22 cellular contexts compared by ENCODE assay signal in the genomic region with DNA sequence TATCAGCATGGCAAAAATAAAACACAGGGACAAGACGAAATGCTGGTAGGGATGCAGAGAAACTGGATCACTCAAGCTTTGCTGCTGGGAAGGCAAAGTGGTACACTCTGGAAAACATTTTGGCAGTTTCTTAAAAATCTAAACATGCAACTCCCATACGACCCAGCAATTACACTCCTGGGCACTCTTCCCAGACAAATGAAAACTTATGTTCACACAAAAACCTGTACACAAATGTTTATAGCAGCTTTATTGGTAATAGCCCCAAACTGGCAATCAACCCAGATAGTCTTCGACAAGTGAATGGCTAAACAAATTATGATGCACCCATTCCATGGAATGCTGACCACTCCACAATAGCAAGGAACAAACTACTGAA. TPM values are rescaled to one million over a fixed set of nuclear protein-coding genes. Genes with fewer than 3 reads are reported as not detected.
DNase-seq lines count a peak whose midpoint lies in the region; ATAC-seq and TF ChIP-seq lines count a peak whose summit lies in the region.
"Had no signal": no experiment of that assay in that cellular context is flagged by ENCODE, and none has a peak within 500 bp of the region (broad histone marks: within the 10 kb centered on the region; RNA-seq: fewer than 3 reads in every experiment).

No MANE protein-coding gene starts in this region.

- POLR2A ChIA-PET in activated CD4-positive, alpha-beta T cell treated with anti-CD3 and anti-CD28 coated beads, Interleukin-2, amount 10 ng/mL, durations not matched to agents 7 days and 5 days (lab: Charles Lee): no interaction called here
- POLR2A ChIA-PET in CD4-positive, alpha-beta T cell (lab: Charles Lee): interaction anchor here (1.2 kb wide), 1 partner anchor 712 kb away, joined by 3 read pairs; no protein-coding TSS in a partner anchor

- no peaks in the 10 kb centered on the region for H3K27me3 ChIP-seq in CD4-positive, alpha-beta T cell (ENCODE audit: control insufficient read depth, insufficient read depth, low read length)

- H3K36me3 Mint-ChIP-seq in activated CD4-positive, alpha-beta T cell treated with anti-CD3 and anti-CD28 coated beads, Interleukin-2, amount 10 ng/mL, durations not matched to agents 7 days and 5 days (ENCODE audit: low read depth): peaks cover 8% of the 10 kb centered on the region
- peaks cover 1% of the 10 kb centered on the region for H3K36me3 Mint-ChIP-seq in activated CD4-positive, alpha-beta T cell treated with anti-CD3 and anti-CD28 coated beads, Interleukin-2, amount 10 ng/mL, durations not matched to agents 24 days and 14 days (ENCODE audit: low read depth)
- no peaks in the 10 kb centered on the region for H3K36me3 Mint-ChIP-seq in CD4-positive, alpha-beta T cell (ENCODE audit: low read depth)
- H3K36me3 Mint-ChIP-seq in activated T-helper 17 cell treated with anti-CD3 and anti-CD28 coated beads, Interleukin-2, amount 50 U/mL, for 72 hours (ENCODE audit: low read depth): no peaks in the 10 kb centered on the region
- no peaks in the 10 kb centered on the region for H3K36me3 Mint-ChIP-seq in nephron (ENCODE audit: low read depth)

- peak overlapping the region; percentile 81 for H3K27ac Mint-ChIP-seq in activated CD4-positive, alpha-beta T cell treated with anti-CD3 and anti-CD28 coated beads, Interleukin-2, amount 10 ng/mL, durations not matched to agents 7 days and 5 days
- H3K27ac Mint-ChIP-seq in activated CD4-positive, alpha-beta T cell treated with anti-CD3 and anti-CD28 coated beads, Interleukin-2, amount 10 ng/mL, durations not matched to agents 24 days and 14 days: no peak overlapping the region
- H3K27ac Mint-ChIP-seq in CD4-positive, alpha-beta T cell: peak overlapping the region; percentile 88
- no peak overlapping the region for H3K27ac Mint-ChIP-seq in activated T-helper 17 cell treated with anti-CD3 and anti-CD28 coated beads, Interleukin-2, amount 50 U/mL, for 72 hours
- H3K27ac Mint-ChIP-seq in nephron: peak overlapping the region in 1 of 3 experiments; percentile 58
- H3K27ac Mint-ChIP-seq: activated T-helper 2 cell treated with anti-CD3 and anti-CD28 coated beads, Interferon-gamma antibody, Interleukin-2, Interleukin-4, amounts not matched to agents 10 μg/mL and 5 μg/mL and 100 μg/mL, durations not matched to agents 14 hours and 24 hours and 36 hours; stimulated activated naive CD8-positive, alpha-beta T cell treated with anti-CD3 and anti-CD28 coated beads, Interleukin-15, Interleukin-2, amounts not matched to agents 100 ng/mL and 50 ng/mL, for 24 hours had no signal

- peaks cover 68% of the 10 kb centered on the region for H3K4me1 Mint-ChIP-seq in activated CD4-positive, alpha-beta T cell treated with anti-CD3 and anti-CD28 coated beads, Interleukin-2, amount 10 ng/mL, durations not matched to agents 7 days and 5 days
- peaks cover 34% of the 10 kb centered on the region for H3K4me1 Mint-ChIP-seq in activated CD4-positive, alpha-beta T cell treated with anti-CD3 and anti-CD28 coated beads, Interleukin-2, amount 10 ng/mL, durations not matched to agents 24 days and 14 days
- H3K4me1 Mint-ChIP-seq in CD4-positive, alpha-beta T cell (ENCODE audit: low read depth): peaks cover 63% of the 10 kb centered on the region
- H3K4me1 Mint-ChIP-seq in activated T-helper 17 cell treated with anti-CD3 and anti-CD28 coated beads, Interleukin-2, amount 50 U/mL, for 72 hours: peaks cover 26% of the 10 kb centered on the region
- peaks cover 28% of the 10 kb centered on the region for H3K4me1 Mint-ChIP-seq in nephron

- no peak overlapping the region for H3K4me3 Mint-ChIP-seq in activated CD4-positive, alpha-beta T cell treated with anti-CD3 and anti-CD28 coated beads, Interleukin-2, amount 10 ng/mL, durations not matched to agents 7 days and 5 days
- no peak overlapping the region for H3K4me3 Mint-ChIP-seq in activated CD4-positive, alpha-beta T cell treated with anti-CD3 and anti-CD28 coated beads, Interleukin-2, amount 10 ng/mL, durations not matched to agents 24 days and 14 days
- H3K4me3 Mint-ChIP-seq in CD4-positive, alpha-beta T cell: peak overlapping the region; percentile 85
- peak overlapping the region; percentile 6 for H3K4me3 Mint-ChIP-seq in activated T-helper 17 cell treated with anti-CD3 and anti-CD28 coated beads, Interleukin-2, amount 50 U/mL, for 72 hours
- H3K4me3 Mint-ChIP-seq in nephron: peak overlapping the region; percentile 23 to 84 (median 82)
- H3K4me3 Mint-ChIP-seq: stimulated activated naive CD8-positive, alpha-beta T cell treated with anti-CD3 and anti-CD28 coated beads, Interleukin-15, Interleukin-2, amounts not matched to agents 100 ng/mL and 50 ng/mL, for 24 hours had no signal

- CTCF ChIA-PET in activated CD4-positive, alpha-beta T cell treated with anti-CD3 and anti-CD28 coated beads, Interleukin-2, amount 10 ng/mL, durations not matched to agents 7 days and 5 days (lab: Charles Lee): interaction anchor here (0.6 to 3.0 kb wide), 2 partner anchors 19 to 70 kb away, joined by 3 to 23 read pairs; no protein-coding TSS in a partner anchor
- CTCF ChIA-PET in CD4-positive, alpha-beta T cell (lab: Charles Lee): interaction anchor here (4.0 kb wide), 1 partner anchor 18 kb away, joined by 22 read pairs; no protein-coding TSS in a partner anchor

- DNase-seq in activated CD4-positive, alpha-beta T cell treated with anti-CD3 and anti-CD28 coated beads, Interleukin-2, amount 10 ng/mL, durations not matched to agents 7 days and 5 days: no peak
- no peak for DNase-seq in activated CD4-positive, alpha-beta T cell treated with anti-CD3 and anti-CD28 coated beads, Interleukin-2, amount 10 ng/mL, durations not matched to agents 24 days and 14 days
- no peak for DNase-seq in CD4-positive, alpha-beta T cell
- DNase-seq in AG08395 (ENCODE audit: low spot score): no peak
- DNase-seq in NCI-H524 (lab: John Stamatoyannopoulos, UW): no peak
- DNase-seq in left lobe of liver (ENCODE audit: low spot score): no peak
- DNase-seq: activated CD8-positive, alpha-beta memory T cell treated with anti-CD3 and anti-CD28 coated beads, Interleukin-2, amount 50 U/mL, for 48 hours; HCEC 1CT; left ventricle myocardium inferior; mesendoderm; NCI-H1417 treated with DMSO at 0.1 percent for 48 hours; NCI-H446 treated with DMSO at 0.1 percent for 48 hours; SK-N-SH; T-helper 9 cell; tibial artery; WERI-Rb-1 had no signal

- ATAC-seq in CD4-positive, alpha-beta T cell (ENCODE audit: poor library complexity): no peak
- no peak for ATAC-seq in activated T-helper 17 cell treated with anti-CD3 and anti-CD28 coated beads, Interleukin-2, amount 50 U/mL, for 72 hours (replicated peaks)
- ATAC-seq in left lobe of liver: no peak
- ATAC-seq: A549 had no signal

- no peaks in the 10 kb centered on the region for H3K9me3 Mint-ChIP-seq in activated CD4-positive, alpha-beta T cell treated with anti-CD3 and anti-CD28 coated beads, Interleukin-2, amount 10 ng/mL, durations not matched to agents 7 days and 5 days
- H3K9me3 Mint-ChIP-seq in activated CD4-positive, alpha-beta T cell treated with anti-CD3 and anti-CD28 coated beads, Interleukin-2, amount 10 ng/mL, durations not matched to agents 24 days and 14 days: no peaks in the 10 kb centered on the region
- no peaks in the 10 kb centered on the region for H3K9me3 Mint-ChIP-seq in CD4-positive, alpha-beta T cell
- no peaks in the 10 kb centered on the region for H3K9me3 Mint-ChIP-seq in activated T-helper 17 cell treated with anti-CD3 and anti-CD28 coated beads, Interleukin-2, amount 50 U/mL, for 72 hours
- no peaks in the 10 kb centered on the region for H3K9me3 Mint-ChIP-seq in nephron
- H3K9me3 Mint-ChIP-seq: activated T-helper 2 cell treated with anti-CD3 and anti-CD28 coated beads, Interferon-gamma antibody, Interleukin-2, Interleukin-4, amounts not matched to agents 10 μg/mL and 5 μg/mL and 100 μg/mL, durations not matched to agents 14 hours and 24 hours and 36 hours; stimulated activated naive CD8-positive, alpha-beta T cell treated with anti-CD3 and anti-CD28 coated beads, Interleukin-15, Interleukin-2, amounts not matched to agents 100 ng/mL and 50 ng/mL, for 24 hours had no signal

- H3K27me3 Mint-ChIP-seq in activated CD4-positive, alpha-beta T cell treated with anti-CD3 and anti-CD28 coated beads, Interleukin-2, amount 10 ng/mL, durations not matched to agents 7 days and 5 days: no peaks in the 10 kb centered on the region
- H3K27me3 Mint-ChIP-seq in activated CD4-positive, alpha-beta T cell treated with anti-CD3 and anti-CD28 coated beads, Interleukin-2, amount 10 ng/mL, durations not matched to agents 24 days and 14 days: peaks cover 8% of the 10 kb centered on the region
- H3K27me3 Mint-ChIP-seq in CD4-positive, alpha-beta T cell: no peaks in the 10 kb centered on the region
- H3K27me3 Mint-ChIP-seq in activated T-helper 17 cell treated with anti-CD3 and anti-CD28 coated beads, Interleukin-2, amount 50 U/mL, for 72 hours: no peaks in the 10 kb centered on the region
- peaks cover 7% of the 10 kb centered on the region for H3K27me3 Mint-ChIP-seq in nephron (ENCODE audit: low read depth)

- intact Hi-C loops in activated CD4-positive, alpha-beta T cell treated with anti-CD3 and anti-CD28 coated beads, Interleukin-2, amount 10 ng/mL, durations not matched to agents 24 days and 14 days (cut with micrococcal nuclease): no loop called here
- intact Hi-C loops in CD4-positive, alpha-beta T cell (cut with DNase I, micrococcal nuclease): loop anchor here in 1 of 2 experiments (5.0 to 10.0 kb wide), 2 partner anchors 169 to 481 kb away; partner anchors contain the start of genes PARVG and RTL6

- H3K9me3 ChIP-seq in CD4-positive, alpha-beta T cell (ENCODE audit: control insufficient read depth, low read length): no peaks in the 10 kb centered on the region
- H3K9me3 ChIP-seq: A549, left ventricle myocardium inferior, SK-N-SH, tibial artery had no signal

- no peak overlapping the region for H3K27ac ChIP-seq in CD4-positive, alpha-beta T cell (ENCODE audit: low read depth, low read length)
- H3K27ac ChIP-seq: A549, left ventricle myocardium inferior, RWPE1, tibial artery, WERI-Rb-1 had no signal

- TF ChIP-seq CTCF in CD4-positive, alpha-beta T cell (IDR thresholded peaks at IDR 0.05): no peak
- TF ChIP-seq CTCF in nephron (IDR thresholded peaks at IDR 0.05; ENCODE audit: unreplicated experiment in 3 of 3): no peak

RNA-seq across cellular contexts. Expression of gene PRR5, which starts 35.8 kb away (rescaled TPM):
- total RNA-seq in activated CD4-positive, alpha-beta T cell treated with anti-CD3 and anti-CD28 coated beads, Interleukin-2, amount 10 ng/mL, durations not matched to agents 7 days and 5 days: 10 to 100 TPM; 29.7 to 30.6 TPM
- 22.7 and 23.6 TPM in 2 replicates for total RNA-seq in activated CD4-positive, alpha-beta T cell treated with anti-CD3 and anti-CD28 coated beads, Interleukin-2, amount 10 ng/mL, durations not matched to agents 24 days and 14 days
- 10 to 100 TPM; 29.0 to 31.6 TPM for total RNA-seq in CD4-positive, alpha-beta T cell
- 10 to 100 TPM; 15.1 to 19.9 TPM for total RNA-seq in activated T-helper 17 cell treated with anti-CD3 and anti-CD28 coated beads, Interleukin-2, amount 50 U/mL, for 72 hours
- total RNA-seq in left lobe of liver: 30.0 TPM

Comparison
In these comparisons a context has a peak if more than half of its experiments do, and no peak if none do; other contexts are left out.
1. H3K27ac Mint-ChIP-seq: peak in activated CD4-positive, alpha-beta T cell treated with anti-CD3 and anti-CD28 coated beads, Interleukin-2, amount 10 ng/mL, durations not matched to agents 7 days and 5 days (single experiment) and CD4-positive, alpha-beta T cell (single experiment); none in activated CD4-positive, alpha-beta T cell treated with anti-CD3 and anti-CD28 coated beads, Interleukin-2, amount 10 ng/mL, durations not matched to agents 24 days and 14 days (single experiment) and activated T-helper 17 cell treated with anti-CD3 and anti-CD28 coated beads, Interleukin-2, amount 50 U/mL, for 72 hours (single experiment).
2. H3K4me3 Mint-ChIP-seq: peak in CD4-positive, alpha-beta T cell (single experiment), activated T-helper 17 cell treated with anti-CD3 and anti-CD28 coated beads, Interleukin-2, amount 50 U/mL, for 72 hours (single experiment) and nephron (3 of 3); none in activated CD4-positive, alpha-beta T cell treated with anti-CD3 and anti-CD28 coated beads, Interleukin-2, amount 10 ng/mL, durations not matched to agents 7 days and 5 days (single experiment) and activated CD4-positive, alpha-beta T cell treated with anti-CD3 and anti-CD28 coated beads, Interleukin-2, amount 10 ng/mL, durations not matched to agents 24 days and 14 days (single experiment).